1 cellular context compared by ENCODE assay signal in genomic region chr19:2330632-2331284, GRCh38.
TF ChIP-seq lines count a peak whose summit lies in the region.

No MANE protein-coding gene starts in this region.

TF ChIP-seq in GM12878, 131 proteins besides CTCF, POLR2A, EP300 and RAD21:
- 0 out of 2 replicates have a peak, but pooled peaks have one; percentile 41 for TF ChIP-seq MLLT1 (IDR thresholded peaks at IDR 0.05)
- TF ChIP-seq FOS (IDR thresholded peaks at IDR 0.05; ENCODE audit: borderline replicate concordance, extremely low read depth, insufficient read length), result no peak
